12 cellular contexts compared by ENCODE assay signal in the genomic region with DNA sequence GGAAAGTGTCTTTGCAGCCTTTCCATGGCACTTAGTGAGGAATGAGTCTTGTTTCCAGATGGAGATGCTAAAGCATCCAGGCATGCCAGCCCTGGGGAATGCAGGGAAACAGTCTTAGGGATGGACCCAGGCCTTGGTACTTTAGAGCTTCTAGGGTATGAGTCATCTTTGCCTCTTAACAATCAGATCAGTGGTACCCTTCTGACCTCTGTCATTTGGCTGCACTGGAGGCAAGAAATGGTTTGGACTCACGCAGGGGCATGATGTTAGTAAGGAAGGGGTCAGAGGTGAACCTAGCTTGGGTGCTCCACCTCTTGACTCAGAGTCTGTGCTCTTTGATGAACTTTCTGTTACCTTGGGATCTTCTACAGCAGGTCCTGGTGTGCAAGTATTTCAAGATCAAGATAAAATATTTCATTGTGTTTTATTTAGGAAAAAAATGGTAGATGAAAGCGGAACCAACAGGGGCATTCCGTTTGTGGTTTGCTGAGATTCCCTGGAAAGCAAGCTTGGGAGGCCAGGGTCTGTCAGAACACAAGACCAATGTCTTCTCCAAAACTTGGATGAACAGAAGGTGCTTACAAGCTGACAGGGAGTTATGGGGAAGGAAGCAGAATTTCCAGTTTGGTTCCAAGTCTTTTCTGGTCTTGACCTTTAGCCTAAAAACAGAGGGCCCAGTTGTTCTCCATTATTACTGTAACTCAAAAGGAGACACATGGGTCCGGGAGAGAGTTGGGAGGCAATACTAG.
DNase-seq lines count a peak whose midpoint lies in the region; ATAC-seq, FAIRE-seq and TF ChIP-seq lines count a peak whose summit lies in the region.
"Had no signal": no experiment of that assay in that cellular context is flagged by ENCODE, and none has a peak within 500 bp of the region (broad histone marks: within the 10 kb centered on the region; RNA-seq: fewer than 3 reads in every experiment).

No MANE protein-coding gene starts in this region.

- no peaks in the 10 kb centered on the region for H3K9me3 Mint-ChIP-seq in activated T-cell treated with anti-CD3 and anti-CD28 coated beads, Interleukin-2, amount 50 U/mL, for 72 hours

- 72% methylated on average over 4 of the region's 4 CpGs for WGBS in SK-N-SH (ENCODE audit: low lambda C conversion rate)
- WGBS in spleen, 5 donors: 86 to 91% (median 88%) methylated on average over 4 of the region's 4 CpGs

- no peak for ATAC-seq in activated T-cell treated with anti-CD3 and anti-CD28 coated beads, Interleukin-2, amount 50 U/mL, for 72 hours (replicated peaks in 1 of 2)
- no peak for ATAC-seq in GM19397 (IDR thresholded peaks at IDR 0.05; ENCODE audit: unreplicated experiment)
- ATAC-seq: T-helper 17 cell had no signal

- POLR2A ChIA-PET in SK-N-SH (lab: Yijun Ruan, JAX): no interaction called here

- DNase-seq in H54 (ENCODE audit: insufficient read length, low spot score) (peak; percentile 34), SK-N-SH (no peak), foreskin fibroblast (peak; percentile 87 to 89), spleen (no peak), HUDEP-2 (lab: John Stamatoyannopoulos, UW; ENCODE audit: unreplicated experiment in 76 of 76) (no peak)
- no peak for DNase-seq in activated T-cell treated with anti-CD3 and anti-CD28 coated beads, Interleukin-2, amount 50 U/mL, for 72 hours
- DNase-seq: activated T-cell treated with anti-CD3 and anti-CD28 coated beads, Interleukin-2, amount 50 U/mL, for 48 hours; KG1; NCI-H510A; T-helper 17 cell had no signal

- no peaks in the 10 kb centered on the region for H3K4me1 Mint-ChIP-seq in activated T-cell treated with anti-CD3 and anti-CD28 coated beads, Interleukin-2, amount 50 U/mL, for 72 hours (ENCODE audit: low read depth)

- H3K27me3 ChIP-seq in SK-N-SH (ENCODE audit: insufficient read depth) (no peaks in the 10 kb centered on the region), spleen (replicated peaks in 1 of 7) (no peaks in the 10 kb centered on the region)

- H3K79me2 ChIP-seq in SK-N-SH (ENCODE audit: insufficient read depth): no peaks in the 10 kb centered on the region

- TF ChIP-seq POLR2A in H54 (IDR thresholded peaks at IDR 0.05; ENCODE audit: low read depth, low read length) (no peak), spleen (IDR thresholded peaks at IDR 0.05) (no peak)

- H4K20me1 ChIP-seq in SK-N-SH (ENCODE audit: insufficient read depth): no peaks in the 10 kb centered on the region

- H3K36me3 Mint-ChIP-seq in activated T-cell treated with anti-CD3 and anti-CD28 coated beads, Interleukin-2, amount 50 U/mL, for 72 hours (ENCODE audit: insufficient read depth in 2 of 2): peaks cover 0 to 3% of the 10 kb centered on the region in 2 donors

- no peaks in the 10 kb centered on the region for H3K9me2 ChIP-seq in SK-N-SH

- TF ChIP-seq EP300 in SK-N-SH (IDR thresholded peaks at IDR 0.05; ENCODE audit: borderline replicate concordance in 1 of 2, low read depth in 1 of 2, low read length in 1 of 2): no peak

- H2AFZ ChIP-seq in SK-N-SH (ENCODE audit: low read depth): no peak overlapping the region

- no peaks in the 10 kb centered on the region for H3K27me3 Mint-ChIP-seq in activated T-cell treated with anti-CD3 and anti-CD28 coated beads, Interleukin-2, amount 50 U/mL, for 72 hours (ENCODE audit: low read depth)
- H3K27me3 Mint-ChIP-seq: T-helper 17 cell had no signal

- intact Hi-C loops in spleen (cut with DNase I; ENCODE audit: low total_unique reads): no loop called here

- CTCF ChIA-PET in SK-N-SH (lab: Yijun Ruan, JAX): no interaction called here

- H3K27ac ChIP-seq in SK-N-SH (ENCODE audit: low read depth in 2 of 2, low read length in 1 of 2) (peak overlapping the region; percentile 11 to 73; a peak in 3 of 4 replicates), spleen (peak overlapping the region in 6 of 8 donors; percentile 64 to 91 (median 82))

- TF ChIP-seq CTCF in SK-N-SH (IDR thresholded peaks at IDR 0.05) (no peak), foreskin fibroblast (IDR thresholded peaks at IDR 0.05; ENCODE audit: low read depth, low read length) (no peak), spleen (IDR thresholded peaks at IDR 0.05 in 8 of 11, conservative IDR thresholded peaks at IDR 0.05 in 3 of 11) (no peak)

- H3K27ac Mint-ChIP-seq in activated T-cell treated with anti-CD3 and anti-CD28 coated beads, Interleukin-2, amount 50 U/mL, for 72 hours: no peak overlapping the region
- H3K27ac Mint-ChIP-seq: T-helper 17 cell had no signal

- H3K36me3 ChIP-seq in SK-N-SH (replicated peaks in 1 of 2; ENCODE audit: control insufficient read depth in 1 of 2, insufficient read depth in 2 of 2, low read length in 1 of 2) (no peaks in the 10 kb centered on the region), spleen (no peaks in the 10 kb centered on the region)

- H3K4me3 Mint-ChIP-seq in activated T-cell treated with anti-CD3 and anti-CD28 coated beads, Interleukin-2, amount 50 U/mL, for 72 hours: no peak overlapping the region
- H3K4me3 Mint-ChIP-seq: T-helper 17 cell had no signal

- H3K9ac ChIP-seq in SK-N-SH: no peak overlapping the region

- H3K4me1 ChIP-seq in SK-N-SH (ENCODE audit: control insufficient read depth in 1 of 2, insufficient read depth in 2 of 2, low read depth in 1 of 2, low read length in 1 of 2): peaks cover 0 to 38% of the 10 kb centered on the region in 2 experiments; a peak in 3 of 4 replicates
- H3K4me1 ChIP-seq in spleen: peaks cover 0 to 45% (median 26%) of the 10 kb centered on the region in 6 donors

- H3F3A ChIP-seq in SK-N-SH (replicated peaks; ENCODE audit: insufficient read depth): peaks cover 15% of the 10 kb centered on the region

- no peak for TF ChIP-seq RAD21 in SK-N-SH (IDR thresholded peaks at IDR 0.05; ENCODE audit: low read length)

- FAIRE-seq in H54 (lab: Jason Lieb, UNC): peak; percentile 73
- FAIRE-seq: colon had no signal

- H3K4me3 ChIP-seq in SK-N-SH (ENCODE audit: low read depth in 2 of 2, low read length in 1 of 2) (no peak overlapping the region), foreskin fibroblast (ENCODE audit: low read depth in 1 of 2, low read length in 2 of 2) (no peak overlapping the region), spleen (peak overlapping the region in 1 of 8 donors; percentile 54)

- H3K9me3 ChIP-seq in SK-N-SH (no peaks in the 10 kb centered on the region), spleen (peaks cover 0 to 4% (median 0%) of the 10 kb centered on the region in 8 donors)

- H3K4me2 ChIP-seq in SK-N-SH: peak overlapping the region; percentile 26

TF ChIP-seq in SK-N-SH, 30 proteins besides CTCF, POLR2A, EP300 and RAD21 (continues in another document):
- TF ChIP-seq MXI1 (IDR thresholded peaks at IDR 0.05; ENCODE audit: low read depth, low read length) (no peak), FOXM1 (IDR thresholded peaks at IDR 0.05; ENCODE audit: low read depth) (no peak), RXRA (IDR thresholded peaks at IDR 0.05; ENCODE audit: borderline replicate concordance, low read depth) (peak; percentile 91; the same call in 1 of the 2 replicates), YY1 (IDR thresholded peaks at IDR 0.05; ENCODE audit: low read depth) (no peak), JUND (IDR thresholded peaks at IDR 0.05) (peak; percentile 75), FOXJ3 (CRISPR knock-in tag; IDR thresholded peaks at IDR 0.05) (no peak), CHD2 (IDR thresholded peaks at IDR 0.05; ENCODE audit: low read length, partially characterized antibody) (no peak), TEAD4 (IDR thresholded peaks at IDR 0.05; ENCODE audit: borderline replicate concordance, insufficient read depth) (no peak), SIN3A (IDR thresholded peaks at IDR 0.05; ENCODE audit: borderline replicate concordance, low read depth, low read length) (no peak), NRF1 (IDR thresholded peaks at IDR 0.05; ENCODE audit: low read depth, low read length) (no peak), GABPA (IDR thresholded peaks at IDR 0.05; ENCODE audit: low read depth) (no peak)
- TF ChIP-seq, protein P1, sequence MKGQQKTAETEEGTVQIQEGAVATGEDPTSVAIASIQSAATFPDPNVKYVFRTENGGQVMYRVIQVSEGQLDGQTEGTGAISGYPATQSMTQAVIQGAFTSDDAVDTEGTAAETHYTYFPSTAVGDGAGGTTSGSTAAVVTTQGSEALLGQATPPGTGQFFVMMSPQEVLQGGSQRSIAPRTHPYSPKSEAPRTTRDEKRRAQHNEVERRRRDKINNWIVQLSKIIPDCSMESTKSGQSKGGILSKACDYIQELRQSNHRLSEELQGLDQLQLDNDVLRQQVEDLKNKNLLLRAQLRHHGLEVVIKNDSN (IDR thresholded peaks at IDR 0.05; ENCODE audit: borderline replicate concordance, low read depth): no peak
- TF ChIP-seq, protein P2, sequence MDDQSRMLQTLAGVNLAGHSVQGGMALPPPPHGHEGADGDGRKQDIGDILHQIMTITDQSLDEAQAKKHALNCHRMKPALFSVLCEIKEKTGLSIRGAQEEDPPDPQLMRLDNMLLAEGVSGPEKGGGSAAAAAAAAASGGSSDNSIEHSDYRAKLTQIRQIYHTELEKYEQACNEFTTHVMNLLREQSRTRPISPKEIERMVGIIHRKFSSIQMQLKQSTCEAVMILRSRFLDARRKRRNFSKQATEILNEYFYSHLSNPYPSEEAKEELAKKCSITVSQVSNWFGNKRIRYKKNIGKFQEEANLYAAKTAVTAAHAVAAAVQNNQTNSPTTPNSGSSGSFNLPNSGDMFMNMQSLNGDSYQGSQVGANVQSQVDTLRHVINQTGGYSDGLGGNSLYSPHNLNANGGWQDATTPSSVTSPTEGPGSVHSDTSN (IDR thresholded peaks at IDR 0.05): peak; percentile 50
- TF ChIP-seq, protein P3, sequence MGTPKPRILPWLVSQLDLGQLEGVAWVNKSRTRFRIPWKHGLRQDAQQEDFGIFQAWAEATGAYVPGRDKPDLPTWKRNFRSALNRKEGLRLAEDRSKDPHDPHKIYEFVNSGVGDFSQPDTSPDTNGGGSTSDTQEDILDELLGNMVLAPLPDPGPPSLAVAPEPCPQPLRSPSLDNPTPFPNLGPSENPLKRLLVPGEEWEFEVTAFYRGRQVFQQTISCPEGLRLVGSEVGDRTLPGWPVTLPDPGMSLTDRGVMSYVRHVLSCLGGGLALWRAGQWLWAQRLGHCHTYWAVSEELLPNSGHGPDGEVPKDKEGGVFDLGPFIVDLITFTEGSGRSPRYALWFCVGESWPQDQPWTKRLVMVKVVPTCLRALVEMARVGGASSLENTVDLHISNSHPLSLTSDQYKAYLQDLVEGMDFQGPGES (IDR thresholded peaks at IDR 0.05; ENCODE audit: low read depth, low read length): no peak

Comparison
In these comparisons a context has a peak if more than half of its experiments do, and no peak if none do; other contexts are left out.
1. DNase-seq: peak in H54 (single experiment) and foreskin fibroblast (2 of 2); none in SK-N-SH (single experiment), spleen (single experiment), activated T-cell treated with anti-CD3 and anti-CD28 coated beads, Interleukin-2, amount 50 U/mL, for 72 hours (0 of 2) and HUDEP-2 (0 of 76).